In genomic region chr3:128879991-128880390, GRCh38 we compare ENCODE assay signal across 8 cellular contexts. TPM values are rescaled to one million over a fixed set of nuclear protein-coding genes. Genes with fewer than 3 reads are reported as not detected.
DNase-seq lines count a peak whose midpoint lies in the region; ATAC-seq and TF ChIP-seq lines count a peak whose summit lies in the region.

No MANE protein-coding gene starts in this region.

- peaks cover 0 to 2% of the 10 kb centered on the region in 2 donors for H3K4me1 ChIP-seq in aorta (ENCODE audit: control insufficient read depth in 1 of 2, insufficient read depth in 2 of 2, low read length in 2 of 2)

- in situ Hi-C loops in astrocyte of the cerebellum (cut with HindIII; ENCODE audit: low sequenced_read_pairs): no loop called here

- H3K4me3 ChIP-seq in astrocyte of the cerebellum (ENCODE audit: low read depth, low read length) (peak overlapping the region; percentile 75), aorta (ENCODE audit: low read length in 2 of 2) (peak overlapping the region; percentile 43 to 64)

- H3K27ac Mint-ChIP-seq in memory B cell: peak overlapping the region; percentile 91

- ATAC-seq in memory B cell (ENCODE audit: low read depth) (no peak), aorta (ENCODE audit: low FRiP score) (no peak)

- 2 to 3% methylated on average over 6 of the region's 6 CpGs for WGBS in aorta, 2 donors

- peaks cover 11% of the 10 kb centered on the region for H3K36me3 Mint-ChIP-seq in memory B cell

- H3K4me1 Mint-ChIP-seq in memory B cell: peaks cover 28% of the 10 kb centered on the region

- no peaks in the 10 kb centered on the region for H3K9me3 ChIP-seq in aorta (ENCODE audit: control insufficient read depth, low read length)

- intact Hi-C loops in aorta (cut with DNase I): loop anchor here (5.0 to 10.0 kb wide), 2 partner anchors 115 to 263 kb away; partner anchors contain the start of gene CFAP92 (in 1 of the 2)

- peak; percentile 12 for DNase-seq in stimulated activated CD4-positive, alpha-beta T cell treated with anti-CD3 and anti-CD28 coated beads, Interleukin-15, amount 100 ng/mL, for 24 hours
- DNase-seq in stimulated activated CD4-positive, alpha-beta T cell treated with anti-CD3 and anti-CD28 coated beads, Interleukin-1b, Interleukin-23, amount 100 ng/mL, for 48 hours: no peak
- DNase-seq in astrocyte of the cerebellum (ENCODE audit: low read depth): no peak
- peak in 1 of 2 donors; percentile 17 for DNase-seq in memory B cell (ENCODE audit: low spot score in 2 of 2)
- no peak for DNase-seq in aorta
- DNase-seq in amniotic stem cell (lab: John Stamatoyannopoulos, UW): no peak
- DNase-seq in NCI-H774 (lab: John Stamatoyannopoulos, UW): no peak
- no peak for DNase-seq in COR-L47 (lab: John Stamatoyannopoulos, UW)

- no peaks in the 10 kb centered on the region for H3K27me3 Mint-ChIP-seq in memory B cell

- TF ChIP-seq CTCF in astrocyte of the cerebellum (IDR thresholded peaks at IDR 0.05; ENCODE audit: low read depth, low read length, missing control alignments): no peak

- no peaks in the 10 kb centered on the region for H3K27me3 ChIP-seq in aorta (ENCODE audit: control insufficient read depth in 1 of 2, insufficient read depth in 2 of 2, low read length in 1 of 2)

- peak overlapping the region; percentile 84 for H3K4me3 Mint-ChIP-seq in memory B cell

- H3K27ac ChIP-seq in aorta (ENCODE audit: low read depth in 1 of 2, low read length in 2 of 2): peak overlapping the region; percentile 59 to 83

- no peaks in the 10 kb centered on the region for H3K9me3 Mint-ChIP-seq in memory B cell

- H3K36me3 ChIP-seq in aorta (ENCODE audit: control insufficient read depth in 1 of 2, insufficient read depth in 2 of 2, low read length in 1 of 2): no peaks in the 10 kb centered on the region

RNA-seq across cellular contexts. Expression of gene ACAD9, which starts 0.6 kb away (rescaled TPM):
- 10 to 100 TPM; 30.7 to 52.8 TPM for total RNA-seq in aorta
- polyA plus RNA-seq in aorta: 10 to 100 TPM; 13.0 to 25.6 TPM
